14 cellular contexts compared by ENCODE assay signal in the genomic region with DNA sequence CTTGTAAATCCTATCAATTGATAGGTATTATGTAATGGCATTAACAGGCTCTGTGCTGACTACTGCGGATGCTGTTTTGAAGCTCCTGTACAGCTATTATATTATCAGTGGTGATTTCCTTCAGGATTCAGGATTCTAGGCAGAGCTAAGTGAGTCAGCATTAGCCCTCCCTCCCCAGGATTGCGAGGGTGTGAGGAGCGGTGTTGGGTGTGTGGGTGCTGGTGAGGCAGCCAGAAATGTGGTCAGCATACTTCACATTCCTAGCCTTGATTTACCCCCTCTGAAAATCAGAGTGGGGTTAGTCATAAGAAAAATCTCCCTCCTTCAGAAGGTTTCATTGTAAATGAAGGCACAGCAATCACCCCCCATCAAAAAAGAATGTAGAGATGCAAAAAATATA.
A peak's percentile ranks its signal among the peaks of the same experiment; 100 is the strongest.
DNase-seq lines count a peak whose midpoint lies in the region; ATAC-seq and TF ChIP-seq lines count a peak whose summit lies in the region.
"Had no signal": no experiment of that assay in that cellular context is flagged by ENCODE, and none has a peak within 500 bp of the region (broad histone marks: within the 10 kb centered on the region; RNA-seq: fewer than 3 reads in every experiment).

No MANE protein-coding gene starts in this region.

- H3K9ac ChIP-seq in HUES64 (ENCODE audit: low read depth, low read length): peak overlapping the region; percentile 7; the same call in 1 of the 2 replicates
- H3K9ac ChIP-seq: BLaER1 treated with 17β-estradiol and CSF1 and Interleukin-3, amounts not matched to agents 10 nM and 100 nM had no signal

- CTCF ChIA-PET in naive thymus-derived CD4-positive, alpha-beta T cell (lab: Charles Lee): no interaction called here

- TF ChIP-seq CTCF in AG09309 (IDR thresholded peaks at IDR 0.05; ENCODE audit: control insufficient read depth, insufficient read depth, low read depth, low read length, missing control alignments) (no peak), choroid plexus epithelial cell (conservative IDR thresholded peaks at IDR 0.05; ENCODE audit: low read depth, low read length) (no peak), gastroesophageal sphincter (IDR thresholded peaks at IDR 0.05) (no peak)

- peak overlapping the region; percentile 56 for H3K27ac ChIP-seq in HUES64 (ENCODE audit: low read depth, low read length)
- H3K27ac ChIP-seq in gastroesophageal sphincter: no peak overlapping the region
- H3K27ac ChIP-seq in substantia nigra (ENCODE audit: low read depth, low read length, poor library complexity, severe bottlenecking): no peak overlapping the region
- H3K27ac ChIP-seq in naive thymus-derived CD4-positive, alpha-beta T cell (ENCODE audit: low read depth, low read length): no peak overlapping the region
- H3K27ac ChIP-seq: BLaER1 treated with 17β-estradiol and CSF1 and Interleukin-3, amounts not matched to agents 10 nM and 100 nM; cardiac muscle cell; vagina had no signal

- H3K9me3 ChIP-seq in HUES64 (ENCODE audit: insufficient read depth, low read depth, low read length) (peaks cover 4% of the 10 kb centered on the region; the same call in 1 of the 2 replicates), gastroesophageal sphincter (peaks cover 0 to 7% (median 0%) of the 10 kb centered on the region in 3 donors)
- no peaks in the 10 kb centered on the region for H3K9me3 ChIP-seq in naive thymus-derived CD4-positive, alpha-beta T cell (ENCODE audit: control insufficient read depth in 2 of 3, low read length in 3 of 3)
- H3K9me3 ChIP-seq: vagina had no signal

- H3K27me3 ChIP-seq in HUES64 (ENCODE audit: insufficient read depth, low read length): no peaks in the 10 kb centered on the region
- no peaks in the 10 kb centered on the region for H3K27me3 ChIP-seq in gastroesophageal sphincter
- H3K27me3 ChIP-seq in naive thymus-derived CD4-positive, alpha-beta T cell (ENCODE audit: control insufficient read depth in 2 of 2, insufficient read depth in 2 of 2, low read length in 2 of 2): no peaks in the 10 kb centered on the region
- H3K27me3 ChIP-seq: BLaER1 treated with 17β-estradiol and CSF1 and Interleukin-3, amounts not matched to agents 10 nM and 100 nM; cardiac muscle cell; vagina had no signal

- no peak for TF ChIP-seq POLR2A in gastroesophageal sphincter (IDR thresholded peaks at IDR 0.05)

- WGBS in HUES64: 71% methylated on average over 1 of the region's 3 CpGs
- WGBS in gastroesophageal sphincter (ENCODE audit: low coverage in 1 of 2), 2 donors: 38 to 62% methylated on average over 3 of the region's 3 CpGs

- H3K36me3 Mint-ChIP-seq in naive thymus-derived CD4-positive, alpha-beta T cell: no peaks in the 10 kb centered on the region

- intact Hi-C loops in naive thymus-derived CD4-positive, alpha-beta T cell (cut with micrococcal nuclease): no loop called here

- no peak for TF ChIP-seq EP300 in gastroesophageal sphincter (IDR thresholded peaks at IDR 0.05)

- no peak for ATAC-seq in gastroesophageal sphincter
- no peak for ATAC-seq in naive thymus-derived CD4-positive, alpha-beta T cell

- no peak overlapping the region for H3K27ac Mint-ChIP-seq in naive thymus-derived CD4-positive, alpha-beta T cell

- no peaks in the 10 kb centered on the region for H3K4me1 Mint-ChIP-seq in naive thymus-derived CD4-positive, alpha-beta T cell

- peaks cover 18% of the 10 kb centered on the region for H3K4me1 ChIP-seq in HUES64 (ENCODE audit: insufficient read depth, low read length)
- no peaks in the 10 kb centered on the region for H3K4me1 ChIP-seq in gastroesophageal sphincter
- no peaks in the 10 kb centered on the region for H3K4me1 ChIP-seq in naive thymus-derived CD4-positive, alpha-beta T cell (ENCODE audit: control insufficient read depth in 2 of 2, insufficient read depth in 2 of 2, low read length in 2 of 2)
- H3K4me1 ChIP-seq: BLaER1 treated with 17β-estradiol and CSF1 and Interleukin-3, amounts not matched to agents 10 nM and 100 nM; vagina had no signal

- peaks cover 0 to 17% (median 13%) of the 10 kb centered on the region in 5 donors for H3K27me3 Mint-ChIP-seq in naive thymus-derived CD4-positive, alpha-beta T cell

- H3K9me3 Mint-ChIP-seq in naive thymus-derived CD4-positive, alpha-beta T cell: peaks cover 0 to 20% (median 7%) of the 10 kb centered on the region in 11 donors

- H3K36me3 ChIP-seq in HUES64 (ENCODE audit: insufficient read depth, low read length) (no peaks in the 10 kb centered on the region), gastroesophageal sphincter (no peaks in the 10 kb centered on the region)
- H3K36me3 ChIP-seq in naive thymus-derived CD4-positive, alpha-beta T cell (ENCODE audit: control insufficient read depth in 2 of 3, insufficient read depth in 3 of 3, low read length in 3 of 3): no peaks in the 10 kb centered on the region
- H3K36me3 ChIP-seq: BLaER1 treated with 17β-estradiol and CSF1 and Interleukin-3, amounts not matched to agents 10 nM and 100 nM; cardiac muscle cell; vagina had no signal

- no peak overlapping the region for H3K4me3 ChIP-seq in AG09309 (ENCODE audit: control insufficient read depth, low read depth, low read length)
- H3K4me3 ChIP-seq in HUES64 (ENCODE audit: low read length): no peak overlapping the region
- H3K4me3 ChIP-seq in choroid plexus epithelial cell (ENCODE audit: low read depth, low read length): no peak overlapping the region
- H3K4me3 ChIP-seq in gastroesophageal sphincter: no peak overlapping the region
- no peak overlapping the region for H3K4me3 ChIP-seq in naive thymus-derived CD4-positive, alpha-beta T cell (ENCODE audit: low read length)
- H3K4me3 ChIP-seq: BLaER1 treated with 17β-estradiol and CSF1 and Interleukin-3, amounts not matched to agents 10 nM and 100 nM; cardiac muscle cell; vagina had no signal

- no peak overlapping the region for H3K4me3 Mint-ChIP-seq in naive thymus-derived CD4-positive, alpha-beta T cell

- peak; percentile 75 for DNase-seq in AG09309 (ENCODE audit: low read depth)
- DNase-seq in choroid plexus epithelial cell (ENCODE audit: low read depth): peak; percentile 87
- peak; percentile 96 for DNase-seq in kidney tubule cell (ENCODE audit: low spot score)
- DNase-seq in substantia nigra (lab: John Stamatoyannopoulos, UW): no peak
- no peak for DNase-seq in naive thymus-derived CD4-positive, alpha-beta T cell
- DNase-seq in NCI-H187 treated with DMSO at 0.1 percent for 48 hours (lab: John Stamatoyannopoulos, UW): no peak
- DNase-seq: hippocampal formation, Karpas-422, NCI-H748 treated with DMSO at 0.1 percent for 48 hours had no signal

- POLR2A ChIA-PET in naive thymus-derived CD4-positive, alpha-beta T cell (lab: Charles Lee): interaction anchor here (0.6 kb wide), 1 partner anchor 37 kb away, joined by 5 read pairs; no protein-coding TSS in a partner anchor

Comparison
In these comparisons a context has a peak if more than half of its experiments do, and no peak if none do; other contexts are left out.
1. DNase-seq: peak in AG09309 (single experiment), choroid plexus epithelial cell (single experiment) and kidney tubule cell (single experiment); none in substantia nigra (0 of 49), naive thymus-derived CD4-positive, alpha-beta T cell (0 of 9) and NCI-H187 treated with DMSO at 0.1 percent for 48 hours (single experiment).